ENCODE assay signal across 25 cellular contexts in genomic region chr18:22200611-22201225, GRCh38. TPM values are rescaled to one million over a fixed set of nuclear protein-coding genes. Genes with fewer than 3 reads are reported as not detected.
DNase-seq lines count a peak whose midpoint lies in the region; ATAC-seq and TF ChIP-seq lines count a peak whose summit lies in the region.
"Had no signal": no experiment of that assay in that cellular context is flagged by ENCODE, and none has a peak within 500 bp of the region (broad histone marks: within the 10 kb centered on the region; RNA-seq: fewer than 3 reads in every experiment).

No MANE protein-coding gene starts in this region.

- DNase-seq in chondrocyte (ENCODE audit: low spot score) (no peak), left cardiac atrium (peak; percentile 39), neural progenitor cell (ENCODE audit: low spot score) (no peak), suprapubic skin (ENCODE audit: low spot score in 2 of 2) (no peak), transverse colon (no peak), OCI-LY7 (ENCODE audit: low spot score) (no peak)
- DNase-seq: activated CD4-positive, alpha-beta T cell treated with anti-CD3 and anti-CD28 coated beads for 48 hours; activated naive CD4-positive, alpha-beta T cell treated with anti-CD3 and anti-CD28 coated beads, Interleukin-2, amount 50 U/mL, for 16 hours; amniotic stem cell; CD8-positive, alpha-beta memory T cell; colonic mucosa; effector CD8-positive, alpha-beta T cell; erythroblast; NCI-H146; NCI-H446; NCI-H82; psoas muscle; stimulated activated naive CD8-positive, alpha-beta T cell treated with anti-CD3 and anti-CD28 coated beads, Interleukin-15, Interleukin-2, amounts not matched to agents 100 U/mL and 50 U/mL, for 24 hours; SW 1271; T-helper 9 cell; thyroid gland had no signal

- TF ChIP-seq POLR2A in suprapubic skin (IDR thresholded peaks at IDR 0.05) (no peak), transverse colon (IDR thresholded peaks at IDR 0.05) (no peak)

- no peaks in the 10 kb centered on the region for H3K4me1 Mint-ChIP-seq in chondrocyte (ENCODE audit: low read depth)
- peaks cover 26% of the 10 kb centered on the region for H3K4me1 Mint-ChIP-seq in neural progenitor cell
- H3K4me1 Mint-ChIP-seq: activated T-helper 17 cell treated with anti-CD3 and anti-CD28 coated beads, Interleukin-2, amount 50 U/mL, for 72 hours; CD8-positive, alpha-beta memory T cell had no signal

- ATAC-seq in left cardiac atrium = peak; percentile 52 to 76
- no peak for ATAC-seq in GM19452 (IDR thresholded peaks at IDR 0.05; ENCODE audit: unreplicated experiment)
- ATAC-seq: activated T-helper 17 cell treated with anti-CD3 and anti-CD28 coated beads, Interleukin-2, amount 50 U/mL, for 72 hours; GM12878; psoas muscle; stimulated activated naive CD8-positive, alpha-beta T cell treated with anti-CD3 and anti-CD28 coated beads, Interleukin-15, Interleukin-2, amounts not matched to agents 100 U/mL and 50 U/mL, for 24 hours had no signal

- H2AFZ ChIP-seq in neural progenitor cell (replicated peaks) = no peak overlapping the region
- H2AFZ ChIP-seq in OCI-LY7 (ENCODE audit: low read length) = no peak overlapping the region

- H4K20me1 ChIP-seq in neural progenitor cell (ENCODE audit: low read depth) = no peaks in the 10 kb centered on the region
- H4K20me1 ChIP-seq in OCI-LY7 (ENCODE audit: insufficient read depth, low read length) = no peaks in the 10 kb centered on the region

- H3K4me3 ChIP-seq in neural progenitor cell (no peak overlapping the region), suprapubic skin (no peak overlapping the region), transverse colon (no peak overlapping the region), OCI-LY7 (ENCODE audit: low read depth, low read length, poor library complexity, severe bottlenecking) (no peak overlapping the region)
- H3K4me3 ChIP-seq: colonic mucosa, GM12878, psoas muscle, thyroid gland had no signal

- H3K36me3 ChIP-seq in neural progenitor cell = no peaks in the 10 kb centered on the region
- H3K36me3 ChIP-seq in suprapubic skin = no peaks in the 10 kb centered on the region
- peaks cover 0 to 14% (median 6%) of the 10 kb centered on the region in 4 donors for H3K36me3 ChIP-seq in transverse colon
- no peaks in the 10 kb centered on the region for H3K36me3 ChIP-seq in OCI-LY7 (ENCODE audit: insufficient read depth, low read length)
- H3K36me3 ChIP-seq: colonic mucosa had no signal

- in situ Hi-C loops in transverse colon (cut with MboI; ENCODE audit: low pct_ligation_motif_present in 1 of 4, low pct_unique_long_range_greater_than_20kb in 1 of 4, low sequenced_read_pairs in 3 of 4) = no loop called here

- H3K9me3 Mint-ChIP-seq in chondrocyte (ENCODE audit: low read depth) (no peaks in the 10 kb centered on the region), neural progenitor cell (no peaks in the 10 kb centered on the region)
- H3K9me3 Mint-ChIP-seq: activated T-helper 17 cell treated with anti-CD3 and anti-CD28 coated beads, Interleukin-2, amount 50 U/mL, for 72 hours; CD8-positive, alpha-beta memory T cell had no signal

- no peak for TF ChIP-seq EP300 in suprapubic skin (IDR thresholded peaks at IDR 0.05)
- TF ChIP-seq EP300 in transverse colon (IDR thresholded peaks at IDR 0.05; ENCODE audit: low read depth) = no peak

- POLR2A ChIA-PET in OCI-LY7 (lab: Charles Lee) = no interaction called here

- no peak for TF ChIP-seq CTCF in chondrocyte (IDR thresholded peaks at IDR 0.05)
- TF ChIP-seq CTCF in neural progenitor cell (IDR thresholded peaks at IDR 0.05) = no peak
- no peak for TF ChIP-seq CTCF in suprapubic skin (IDR thresholded peaks at IDR 0.05)
- no peak for TF ChIP-seq CTCF in transverse colon (IDR thresholded peaks at IDR 0.05)
- TF ChIP-seq CTCF in OCI-LY7 (conservative IDR thresholded peaks at IDR 0.05; ENCODE audit: low read length) = no peak

- H3K27me3 ChIP-seq in neural progenitor cell (peaks cover 25% of the 10 kb centered on the region), suprapubic skin (peaks cover 10% of the 10 kb centered on the region), transverse colon (no peaks in the 10 kb centered on the region)
- H3K27me3 ChIP-seq: colonic mucosa, thyroid gland had no signal

- H3K36me3 Mint-ChIP-seq in chondrocyte (ENCODE audit: low read depth) (peaks cover 19% of the 10 kb centered on the region), neural progenitor cell (no peaks in the 10 kb centered on the region)
- H3K36me3 Mint-ChIP-seq: CD8-positive, alpha-beta memory T cell had no signal

- 84% methylated on average over 32 of the region's 32 CpGs for WGBS in suprapubic skin
- WGBS in transverse colon (ENCODE audit: low coverage in 1 of 2), 2 donors = 87 to 89% methylated on average over 8 to 32 of the region's 32 CpGs

- BruUV-seq in OCI-LY7 (replicated peaks; lab: Mats Ljungman, UMichigan) = no TSS peak

- H3K9me3 ChIP-seq in neural progenitor cell (ENCODE audit: low read depth) = no peaks in the 10 kb centered on the region
- no peaks in the 10 kb centered on the region for H3K9me3 ChIP-seq in suprapubic skin
- H3K9me3 ChIP-seq in transverse colon = no peaks in the 10 kb centered on the region
- H3K9me3 ChIP-seq in OCI-LY7 (ENCODE audit: low read length) = no peaks in the 10 kb centered on the region
- H3K9me3 ChIP-seq: colonic mucosa, psoas muscle, thyroid gland had no signal

- no peak overlapping the region for H3K27ac ChIP-seq in neural progenitor cell
- H3K27ac ChIP-seq in suprapubic skin = no peak overlapping the region
- H3K27ac ChIP-seq in transverse colon = no peak overlapping the region
- H3K27ac ChIP-seq in OCI-LY7 (ENCODE audit: low read depth, low read length, poor library complexity, severe bottlenecking) = no peak overlapping the region
- H3K27ac ChIP-seq: colonic mucosa, psoas muscle, thyroid gland, VCaP had no signal

- H3K4me3 Mint-ChIP-seq in chondrocyte (ENCODE audit: unreplicated experiment) (no peak overlapping the region), neural progenitor cell (peak overlapping the region; percentile 69)
- H3K4me3 Mint-ChIP-seq: activated T-helper 17 cell treated with anti-CD3 and anti-CD28 coated beads, Interleukin-2, amount 50 U/mL, for 72 hours; CD8-positive, alpha-beta memory T cell had no signal

- no peaks in the 10 kb centered on the region for H3K9me2 ChIP-seq in OCI-LY7 (ENCODE audit: insufficient read depth, low read length)

- CTCF ChIA-PET in OCI-LY7 (lab: Charles Lee; ENCODE audit: unreplicated experiment) = no interaction called here

- H3F3A ChIP-seq in neural progenitor cell (ENCODE audit: low read depth) = no peaks in the 10 kb centered on the region

- intact Hi-C loops in left cardiac atrium (cut with DNase I) (no loop called here), transverse colon (cut with DNase I; ENCODE audit: low total_unique reads) (no loop called here), OCI-LY7 (cut with micrococcal nuclease; ENCODE audit: unreplicated experiment) (no loop called here)

- H3K9ac ChIP-seq in neural progenitor cell = no peak overlapping the region

- H3K27ac Mint-ChIP-seq in chondrocyte (ENCODE audit: unreplicated experiment) (peak overlapping the region; percentile 51), neural progenitor cell (peak overlapping the region; percentile 64)
- H3K27ac Mint-ChIP-seq: activated T-helper 17 cell treated with anti-CD3 and anti-CD28 coated beads, Interleukin-2, amount 50 U/mL, for 72 hours; CD8-positive, alpha-beta memory T cell had no signal

- H3K79me2 ChIP-seq in neural progenitor cell (ENCODE audit: low read depth) = no peaks in the 10 kb centered on the region
- no peaks in the 10 kb centered on the region for H3K79me2 ChIP-seq in OCI-LY7 (ENCODE audit: insufficient read depth, low read depth, low read length)

- H3K4me1 ChIP-seq in neural progenitor cell = no peaks in the 10 kb centered on the region
- H3K4me1 ChIP-seq in suprapubic skin = no peaks in the 10 kb centered on the region
- H3K4me1 ChIP-seq in transverse colon = peaks cover 0 to 20% (median 1%) of the 10 kb centered on the region in 4 donors
- no peaks in the 10 kb centered on the region for H3K4me1 ChIP-seq in OCI-LY7 (ENCODE audit: insufficient read depth, low read length, poor library complexity, severe bottlenecking)
- H3K4me1 ChIP-seq: colonic mucosa, psoas muscle, thyroid gland had no signal

- H3K27me3 Mint-ChIP-seq in chondrocyte (ENCODE audit: low read depth) (no peaks in the 10 kb centered on the region), neural progenitor cell (ENCODE audit: insufficient read depth, low read depth) (no peaks in the 10 kb centered on the region)

- H3K4me2 ChIP-seq in neural progenitor cell = no peak overlapping the region
- no peak overlapping the region for H3K4me2 ChIP-seq in OCI-LY7 (ENCODE audit: low read length)

RNA-seq across cellular contexts. Expression of gene GATA6, which starts 31.3 kb away (rescaled TPM):
- 3.6 to 13.9 TPM (median 13.1 TPM) in 3 replicates for total RNA-seq in chondrocyte
- 10 to 100 TPM; 43.9 to 59.6 TPM for total RNA-seq in left cardiac atrium
- 0.26 and 0.28 TPM in 2 replicates for total RNA-seq in neural progenitor cell (ENCODE audit: low replicate concordance)
- 1 to 10 TPM; 2.1 to 3.4 (median 2.6) TPM for total RNA-seq in suprapubic skin
- 100 to 1,000 TPM in 1 of 4 donors, 10 to 100 TPM in 3; 49.7 to 223 (median 65.7) TPM for total RNA-seq in transverse colon
- not detected in 2 replicates for total RNA-seq in OCI-LY7 (2014; rRNA removed; shearing (Covaris generic))
- total RNA-seq in OCI-LY7 (2022) = not detected in 2 replicates
- total RNA-seq: activated T-helper 17 cell treated with anti-CD3 and anti-CD28 coated beads, Interleukin-2, amount 50 U/mL, for 72 hours had no signal
